ENCODE assay signal across 9 cellular contexts in genomic region chr1:198660341-198661056, GRCh38. TPM values are rescaled to one million over a fixed set of nuclear protein-coding genes. Genes with fewer than 3 reads are reported as not detected.
DNase-seq lines count a peak whose midpoint lies in the region; ATAC-seq, FAIRE-seq and TF ChIP-seq lines count a peak whose summit lies in the region.
"Had no signal": no experiment of that assay in that cellular context is flagged by ENCODE, and none has a peak within 500 bp of the region (broad histone marks: within the 10 kb centered on the region; RNA-seq: fewer than 3 reads in every experiment).

No MANE protein-coding gene starts in this region.

- peak overlapping the region; percentile 52; the same call in 1 of the 2 replicates for H2AK5ac ChIP-seq in IMR-90 (ENCODE audit: low read depth, low read length)

- H3K36me3 ChIP-seq in IMR-90 (ENCODE audit: control insufficient read depth, insufficient read depth, low read length) = no peaks in the 10 kb centered on the region
- H3K36me3 ChIP-seq: ovary had no signal

- H3K18ac ChIP-seq in IMR-90 (ENCODE audit: low read depth, low read length) = peak overlapping the region; percentile 71; the same call in 1 of the 2 replicates

- FAIRE-seq in HTR-8/SVneo (lab: Jason Lieb, UNC) = no peak

- H2AFZ ChIP-seq in IMR-90 (replicated peaks; ENCODE audit: low read length, poor library complexity) = no peak overlapping the region

- no peaks in the 10 kb centered on the region for H3K27me3 ChIP-seq in IMR-90 (ENCODE audit: control insufficient read depth, insufficient read depth, low read length)
- H3K27me3 ChIP-seq: ovary had no signal

- TF ChIP-seq POLR2A in IMR-90 (IDR thresholded peaks at IDR 0.05; ENCODE audit: low read depth, low read length) = no peak

- no peaks in the 10 kb centered on the region for H3K79me1 ChIP-seq in IMR-90 (ENCODE audit: low read depth in 1 of 2, low read length in 2 of 2)

- no peak overlapping the region for H3K9ac ChIP-seq in IMR-90 (ENCODE audit: low read depth, low read length)

- no peak overlapping the region for H2AK9ac ChIP-seq in IMR-90 (replicated peaks; ENCODE audit: low read depth, low read length, poor library complexity)

- H4K91ac ChIP-seq in IMR-90 (ENCODE audit: insufficient read depth, low read depth, low read length) = peak overlapping the region; percentile 39; the same call in 1 of the 2 replicates

- no CpG with 5 or more reads among the region's 1 CpG for WGBS in IMR-90 (ENCODE audit: extremely low coverage in 2 of 2, insufficient read length in 1 of 2), 2 experiments

- dilution Hi-C loops in IMR-90 (cut with HindIII; ENCODE audit: low sequenced_read_pairs, unreplicated experiment) = no loop called here

- TF ChIP-seq CTCF in IMR-90 (conservative IDR thresholded peaks at IDR 0.05; ENCODE audit: low read depth, low read length) = no peak

- H2BK5ac ChIP-seq in IMR-90 (ENCODE audit: low read depth, low read length, poor library complexity, severe bottlenecking) = no peak overlapping the region

- peak overlapping the region; percentile 68; the same call in 1 of the 2 replicates for H2BK120ac ChIP-seq in IMR-90 (ENCODE audit: low read depth, low read length)

- H3K4me1 Mint-ChIP-seq in naive B cell = peaks cover 63 to 76% (median 75%) of the 10 kb centered on the region in 3 donors

- DNase-seq in IMR-90 = no peak
- DNase-seq in naive B cell = no peak
- no peak for DNase-seq in HTR-8/SVneo (ENCODE audit: insufficient read length, low spot score)
- no peak for DNase-seq in cerebellum (ENCODE audit: low spot score)
- DNase-seq in islet precursor cell = no peak
- DNase-seq: NCI-H748 treated with DMSO at 0.1 percent for 48 hours, ovary had no signal

- peaks cover 4% of the 10 kb centered on the region for H3K9me1 ChIP-seq in IMR-90 (ENCODE audit: insufficient read depth, low read length)

- H3K27ac ChIP-seq in IMR-90 (ENCODE audit: insufficient read depth, low read length) = no peak overlapping the region
- H3K27ac ChIP-seq: ovary had no signal

- CTCF ChIA-PET in IMR-90 (lab: Yijun Ruan, JAX) = interaction anchor here (0.7 kb wide), 1 partner anchor 17 kb away, joined by 3 read pairs; no protein-coding TSS in a partner anchor

- POLR2A ChIA-PET in IMR-90 (lab: Charles Lee; ENCODE audit: unreplicated experiment) = no interaction called here

- in situ Hi-C loops in IMR-90 (cut with MboI; ENCODE audit: low sequenced_read_pairs) = no loop called here

- TF ChIP-seq RAD21 in IMR-90 (IDR thresholded peaks at IDR 0.05; ENCODE audit: low read length) = no peak

- H3K4me1 ChIP-seq in IMR-90 (ENCODE audit: control insufficient read depth, insufficient read depth, low read length) = peaks cover 9% of the 10 kb centered on the region

- H3K27ac Mint-ChIP-seq in naive B cell = peak overlapping the region; percentile 54 to 94 (median 70)

- no peaks in the 10 kb centered on the region for H4K20me1 ChIP-seq in IMR-90 (ENCODE audit: insufficient read depth, low read length)

- H3K27me3 Mint-ChIP-seq in naive B cell = no peaks in the 10 kb centered on the region

- H3K4me2 ChIP-seq in IMR-90 (ENCODE audit: low read depth, low read length) = peak overlapping the region; percentile 4; the same call in 1 of the 2 replicates

- H3K23ac ChIP-seq in IMR-90 (ENCODE audit: low read depth, low read length) = no peak overlapping the region

- H3K56ac ChIP-seq in IMR-90 (ENCODE audit: extremely low read depth, insufficient read depth, low read length) = peak overlapping the region; percentile 3; the same call in 1 of the 2 replicates

- H2BK20ac ChIP-seq in IMR-90 (ENCODE audit: low read depth, low read length) = peak overlapping the region; percentile 66; the same call in 1 of the 2 replicates

- peak overlapping the region; percentile 72; the same call in 1 of the 2 replicates for H3K14ac ChIP-seq in IMR-90 (replicated peaks; ENCODE audit: low read depth, low read length)

- H3K9me3 ChIP-seq in IMR-90 (ENCODE audit: control insufficient read depth, insufficient read depth, low read length) = no peaks in the 10 kb centered on the region
- H3K9me3 ChIP-seq: ovary had no signal

- H3K36me3 Mint-ChIP-seq in naive B cell = peaks cover 0 to 11% of the 10 kb centered on the region in 2 donors

- ATAC-seq in GM18873 (IDR thresholded peaks at IDR 0.05; ENCODE audit: low FRiP score, unreplicated experiment) = peak; percentile 28
- ATAC-seq in GM21825 (IDR thresholded peaks at IDR 0.05; ENCODE audit: unreplicated experiment) = peak; percentile 41
- ATAC-seq in IMR-90 (ENCODE audit: low read depth) = no peak
- ATAC-seq in naive B cell (ENCODE audit: low read depth in 2 of 2) = no peak

- H3K4me3 ChIP-seq in IMR-90 (ENCODE audit: insufficient read depth, low read depth, low read length) = no peak overlapping the region
- H3K4me3 ChIP-seq: ovary had no signal

- H2BK15ac ChIP-seq in IMR-90 (ENCODE audit: low read depth, low read length) = peak overlapping the region; percentile 91; the same call in 2 of the 3 replicates

- peak overlapping the region; percentile 5 for H4K5ac ChIP-seq in IMR-90 (ENCODE audit: low read depth, low read length)

- H3K4ac ChIP-seq in IMR-90 (ENCODE audit: low read depth, low read length) = peak overlapping the region; percentile 65; the same call in 1 of the 2 replicates

- peak overlapping the region in 1 of 2 experiments; percentile 31; a peak in 1 of 4 replicates for H4K8ac ChIP-seq in IMR-90 (ENCODE audit: low read depth in 2 of 2, low read length in 2 of 2)

- H3K9me3 Mint-ChIP-seq in naive B cell = no peaks in the 10 kb centered on the region

- no TSS peak for BruUV-seq in IMR-90 (replicated peaks; lab: Mats Ljungman, UMichigan)

- intact Hi-C loops in IMR-90 (cut with micrococcal nuclease) = loop anchor here (5.0 kb wide), 1 partner anchor 78 kb away; no protein-coding TSS in a partner anchor

- peak overlapping the region in 7 of 8 donors; percentile 17 to 55 (median 38) for H3K4me3 Mint-ChIP-seq in naive B cell

TF ChIP-seq in IMR-90, 13 proteins besides CTCF, POLR2A, EP300 and RAD21:
- TF ChIP-seq MAFK (IDR thresholded peaks at IDR 0.05; ENCODE audit: low read depth, low read length) (no peak), RCOR1 (IDR thresholded peaks at IDR 0.05; ENCODE audit: insufficient replicate concordance, low read length) (no peak), USF2 (IDR thresholded peaks at IDR 0.05; ENCODE audit: low read depth, low read length) (no peak), MXI1 (IDR thresholded peaks at IDR 0.05; ENCODE audit: borderline replicate concordance, low read depth, low read length) (no peak), CEBPB (IDR thresholded peaks at IDR 0.05; ENCODE audit: low read depth, low read length) (no peak), CHD1 (IDR thresholded peaks at IDR 0.05; ENCODE audit: low read depth, low read length) (no peak), MAZ (IDR thresholded peaks at IDR 0.05; ENCODE audit: borderline replicate concordance, low read depth, low read length) (no peak), ELK1 (IDR thresholded peaks at IDR 0.05; ENCODE audit: borderline replicate concordance, low read depth, low read length) (no peak), NFE2L2 (IDR thresholded peaks at IDR 0.05; ENCODE audit: low read depth, low read length) (no peak), FOS (IDR thresholded peaks at IDR 0.05; ENCODE audit: low read depth, low read length) (no peak), SMC3 (IDR thresholded peaks at IDR 0.05; ENCODE audit: low read depth, low read length) (no peak), RFX5 (IDR thresholded peaks at IDR 0.05; ENCODE audit: low read depth, low read length) (no peak), BHLHE40 (IDR thresholded peaks at IDR 0.05; ENCODE audit: low read depth, low read length) (no peak)

RNA-seq across cellular contexts. Expression of gene PTPRC, which starts 21.7 kb away (rescaled TPM):
- total RNA-seq in IMR-90 (2012; rRNA removed) = not detected in 2 replicates
- polyA plus RNA-seq in IMR-90 (2012; rRNA removed) = not detected in 2 replicates
- not detected in 2 replicates for polyA plus RNA-seq in IMR-90 (2012; cell fraction: cytosol; rRNA removed)
- 0.06 TPM in 1 of 2 replicates, not detected in the other for polyA plus RNA-seq in IMR-90 (2012; cell fraction: nucleus; rRNA removed; ENCODE audit: low replicate concordance)
- 1,000 to 10,000 TPM in 1 of 6 donors, 100 to 1,000 TPM in 5; 771 to 1,016 (median 851) TPM for polyA plus RNA-seq in naive B cell (ENCODE audit: low read depth in 6 of 6)
- total RNA-seq in cerebellum = 4.4 TPM

Comparison
In these comparisons a context has a peak if more than half of its experiments do, and no peak if none do; other contexts are left out.
1. ATAC-seq: peak in GM18873 (single experiment) and GM21825 (single experiment); none in IMR-90 (single experiment) and naive B cell (0 of 2).